ENCODE assay signal across 1 cellular context in genomic region chr17:29179232-29180036, GRCh38.
TF ChIP-seq lines count a peak whose summit lies in the region.

No MANE protein-coding gene starts in this region.

TF ChIP-seq in HepG2, 621 proteins besides CTCF, POLR2A, EP300 and RAD21 (continued from another document):
- peak; percentile 92 for TF ChIP-seq POLR2AphosphoS5 (IDR thresholded peaks at IDR 0.05; ENCODE audit: low read depth, low read length)
- TF ChIP-seq ZNF781 (CRISPR knock-in tag; IDR thresholded peaks at IDR 0.05; ENCODE audit: borderline replicate concordance, not compliant biosample characterization) = no peak
- TF ChIP-seq NPAS2 (CRISPR knock-in tag; IDR thresholded peaks at IDR 0.05; ENCODE audit: borderline replicate concordance) = no peak
- peak; percentile 83; the same call in 1 of the 2 replicates for TF ChIP-seq ZNF414 (CRISPR knock-in tag; IDR thresholded peaks at IDR 0.05)
- no peak; the same call in 1 of the 2 replicates for TF ChIP-seq ZBTB26 (CRISPR knock-in tag; IDR thresholded peaks at IDR 0.05; ENCODE audit: borderline replicate concordance)
- no peak for TF ChIP-seq ZNF577 (CRISPR knock-in tag; IDR thresholded peaks at IDR 0.05; ENCODE audit: borderline replicate concordance, low read depth)
- TF ChIP-seq SAP130 (CRISPR knock-in tag; IDR thresholded peaks at IDR 0.05; ENCODE audit: low read depth) = peak; percentile 89
- no peak for TF ChIP-seq PRDM4 (CRISPR knock-in tag; IDR thresholded peaks at IDR 0.05; ENCODE audit: borderline replicate concordance)
- no peak for TF ChIP-seq HHEX (CRISPR knock-in tag; IDR thresholded peaks at IDR 0.05)
- peak; percentile 9; the same call in 1 of the 2 replicates for TF ChIP-seq HOXA3 (CRISPR knock-in tag; IDR thresholded peaks at IDR 0.05)
- TF ChIP-seq ZNF557 (CRISPR knock-in tag; IDR thresholded peaks at IDR 0.05) = no peak
- no peak for TF ChIP-seq REXO4 (CRISPR knock-in tag; IDR thresholded peaks at IDR 0.05; ENCODE audit: borderline replicate concordance)
- no peak for TF ChIP-seq TBP (CRISPR knock-in tag; IDR thresholded peaks at IDR 0.05)
- no peak for TF ChIP-seq ADNP (CRISPR knock-in tag; IDR thresholded peaks at IDR 0.05)
- 0 out of 2 replicates have a peak, but pooled peaks have one; percentile 67 for TF ChIP-seq ZNF589 (CRISPR knock-in tag; conservative IDR thresholded peaks at IDR 0.05)
- TF ChIP-seq ELF1 (CRISPR knock-in tag; IDR thresholded peaks at IDR 0.05) = no peak
- TF ChIP-seq, protein P1, sequence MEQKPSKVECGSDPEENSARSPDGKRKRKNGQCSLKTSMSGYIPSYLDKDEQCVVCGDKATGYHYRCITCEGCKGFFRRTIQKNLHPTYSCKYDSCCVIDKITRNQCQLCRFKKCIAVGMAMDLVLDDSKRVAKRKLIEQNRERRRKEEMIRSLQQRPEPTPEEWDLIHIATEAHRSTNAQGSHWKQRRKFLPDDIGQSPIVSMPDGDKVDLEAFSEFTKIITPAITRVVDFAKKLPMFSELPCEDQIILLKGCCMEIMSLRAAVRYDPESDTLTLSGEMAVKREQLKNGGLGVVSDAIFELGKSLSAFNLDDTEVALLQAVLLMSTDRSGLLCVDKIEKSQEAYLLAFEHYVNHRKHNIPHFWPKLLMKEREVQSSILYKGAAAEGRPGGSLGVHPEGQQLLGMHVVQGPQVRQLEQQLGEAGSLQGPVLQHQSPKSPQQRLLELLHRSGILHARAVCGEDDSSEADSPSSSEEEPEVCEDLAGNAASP (CRISPR knock-in tag; IDR thresholded peaks at IDR 0.05; ENCODE audit: borderline replicate concordance) = 0 out of 2 replicates have a peak, but pooled peaks have one; percentile 38
- no peak for TF ChIP-seq ZNF7 (CRISPR knock-in tag; IDR thresholded peaks at IDR 0.05)
- no peak for TF ChIP-seq NFATC3 (CRISPR knock-in tag; IDR thresholded peaks at IDR 0.05)
- TF ChIP-seq ZNF670 (CRISPR knock-in tag; IDR thresholded peaks at IDR 0.05; ENCODE audit: borderline replicate concordance) = no peak
- TF ChIP-seq FOSL2 (CRISPR knock-in tag; IDR thresholded peaks at IDR 0.05) = no peak; the same call in 1 of the 2 replicates
- TF ChIP-seq GATAD1 (CRISPR knock-in tag; IDR thresholded peaks at IDR 0.05) = no peak; the same call in 1 of the 2 replicates
- TF ChIP-seq IRF1 (CRISPR knock-in tag; IDR thresholded peaks at IDR 0.05; ENCODE audit: low read depth) = no peak
- no peak for TF ChIP-seq NR2F2 (IDR thresholded peaks at IDR 0.05; ENCODE audit: borderline replicate concordance, low read depth)
- TF ChIP-seq ZNF777 (CRISPR knock-in tag; IDR thresholded peaks at IDR 0.05) = no peak
